ENCODE assay signal across 8 cellular contexts in the genomic region with DNA sequence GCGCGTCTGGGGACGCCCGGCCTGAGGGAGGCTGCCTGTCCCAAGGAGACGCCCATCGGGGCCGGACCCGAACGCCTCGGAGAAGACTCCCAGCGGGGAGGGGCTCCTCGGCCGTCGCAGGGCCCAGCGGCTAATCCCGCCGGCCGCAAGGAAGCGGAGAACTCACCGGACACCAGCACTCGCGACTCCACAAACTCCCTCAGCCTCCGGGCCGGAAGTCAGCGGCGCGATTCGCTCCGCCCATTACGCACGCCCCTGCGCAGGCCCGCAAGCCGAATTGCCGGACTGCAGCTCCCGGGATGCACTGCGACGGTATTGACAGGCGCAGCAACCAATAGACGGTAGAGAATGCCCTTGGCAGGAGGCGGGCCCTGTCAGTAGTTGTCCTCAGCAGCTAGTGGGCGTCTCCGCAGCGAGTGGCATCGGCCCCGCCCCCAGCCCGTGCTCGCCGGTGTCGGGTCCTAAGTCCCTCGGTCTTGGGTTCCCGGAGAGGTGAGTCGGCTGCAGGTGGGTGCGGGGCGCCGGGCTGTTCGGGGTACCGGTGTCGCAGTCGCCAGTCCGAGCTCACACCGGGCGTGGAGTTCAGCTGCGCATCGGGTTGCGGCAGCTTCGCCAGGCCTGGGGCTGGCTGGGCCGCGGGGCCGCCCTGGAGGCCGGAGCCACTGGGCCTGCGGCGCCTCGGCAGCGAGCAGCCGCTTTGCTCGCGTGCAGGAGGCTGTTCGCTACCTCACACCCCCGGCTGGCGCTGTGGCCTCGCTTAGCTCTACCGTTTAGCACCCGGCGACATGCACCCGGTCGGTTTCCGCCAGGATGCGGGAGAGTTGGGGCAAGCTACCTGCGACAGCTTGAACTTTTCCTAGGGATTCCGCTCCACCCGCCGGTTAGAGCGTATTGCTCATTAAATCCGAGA. TPM values are rescaled to one million over a fixed set of nuclear protein-coding genes. Genes with fewer than 3 reads are reported as not detected.
DNase-seq lines count a peak whose midpoint lies in the region; ATAC-seq, FAIRE-seq and TF ChIP-seq lines count a peak whose summit lies in the region.

ZNF174 (plus strand) TSS at position 437 of the 910 bp plus-strand sequence. CDS start 790 bp downstream, outside the sequence.
ZSCAN32 (minus strand) TSS at position 226 of the 910 bp plus-strand sequence. CDS start 3,447 bp downstream, outside the sequence.

- peak within 1 kb of the TSS; percentile 85 for H3K27ac Mint-ChIP-seq in dendritic cell treated with granulocyte-macrophage colony-stimulating factor and Interleukin-4, amounts not matched to agents 40 ng/mL and 50 ng/mL, for 4 days

- H3K4me1 Mint-ChIP-seq in dendritic cell treated with granulocyte-macrophage colony-stimulating factor and Interleukin-4, amounts not matched to agents 40 ng/mL and 50 ng/mL, for 4 days (ENCODE audit: low read depth) = peaks cover 27% of the 10 kb centered on the region

- peak within 1 kb of the TSS; percentile 90 to 94 (median 94) for H3K4me3 ChIP-seq in HepG2 (replicated peaks in 1 of 3; ENCODE audit: insufficient read depth in 1 of 3, low read depth in 2 of 3, low read length in 3 of 3)

- peaks cover 90% of the 10 kb centered on the region for H3K36me3 Mint-ChIP-seq in dendritic cell treated with granulocyte-macrophage colony-stimulating factor and Interleukin-4, amounts not matched to agents 40 ng/mL and 50 ng/mL, for 4 days (ENCODE audit: low read depth)

- POLR2A ChIA-PET in HepG2 (lab: Yijun Ruan, JAX) = interaction anchor here (0.8 to 3.4 kb wide), 14 partner anchors 10 to 456 kb away, joined by 3 to 33 read pairs (median 4); partner anchors contain the start of genes NAA60, ZNF263 and ZNF597

- H4K20me1 ChIP-seq in HepG2 (ENCODE audit: insufficient read depth, low read length) = no peaks in the 10 kb centered on the region

- TF ChIP-seq CTCF in C4-2B (conservative IDR thresholded peaks at IDR 0.05) (no peak), HepG2 (CRISPR knock-in tag; IDR thresholded peaks at IDR 0.05) (peak; percentile 18; the same call in 1 of the 2 replicates)

- TSS peak; percentile 73 for BruUV-seq in HepG2 (replicated peaks; lab: Mats Ljungman, UMichigan)

- H2AFZ ChIP-seq in HepG2 (ENCODE audit: low read length) = no peak within 1 kb of the TSS

- H3K4me1 ChIP-seq in HepG2 (ENCODE audit: insufficient read depth, low read length) = peaks cover 29% of the 10 kb centered on the region

- peaks cover 30% of the 10 kb centered on the region for H3K79me2 ChIP-seq in HepG2 (ENCODE audit: insufficient read depth, low read length)

- peak within 1 kb of the TSS; percentile 95 for H3K9ac ChIP-seq in HepG2 (ENCODE audit: insufficient read depth, low read depth, low read length)

- TF ChIP-seq EP300 in HepG2 (IDR thresholded peaks at IDR 0.05; ENCODE audit: low read depth in 2 of 2, low read length in 2 of 2) (0 out of 4 replicates have a peak, but pooled peaks of 1 of the 2 experiments have one; percentile 15), HepG2 (CRISPR knock-in tag; IDR thresholded peaks at IDR 0.05; ENCODE audit: borderline replicate concordance) (peak; percentile 23; the same call in 1 of the 2 replicates)

- intact Hi-C loops in dendritic cell treated with granulocyte-macrophage colony-stimulating factor and Interleukin-4, amounts not matched to agents 40 ng/mL and 50 ng/mL, for 4 days (cut with micrococcal nuclease) = loop anchor here (1.0 to 2.0 kb wide), 3 partner anchors 56 to 118 kb away; partner anchors contain the start of genes CLUAP1 and ZNF263
- intact Hi-C loops in HepG2 (cut with micrococcal nuclease; ENCODE audit: unreplicated experiment) = loop anchor here (1.0 to 10.0 kb wide), 4 partner anchors 41 to 119 kb away; partner anchors contain the start of genes C16orf90, NAA60 and ZNF597

- peaks cover 55% of the 10 kb centered on the region for H3K9me3 Mint-ChIP-seq in dendritic cell treated with granulocyte-macrophage colony-stimulating factor and Interleukin-4, amounts not matched to agents 40 ng/mL and 50 ng/mL, for 4 days

- peak; percentile 90 for FAIRE-seq in HepG2 (lab: Jason Lieb, UNC)

- WGBS in HepG2 (ENCODE audit: low lambda C conversion rate) = 3% methylated on average over 12 of the region's 95 CpGs

- H3K27me3 ChIP-seq in HepG2 (ENCODE audit: control insufficient read depth in 1 of 2, insufficient read depth in 2 of 2, low read length in 2 of 2) = no peaks in the 10 kb centered on the region; a peak in 1 of 5 replicates

- TF ChIP-seq RAD21 in HepG2 (CRISPR knock-in tag; IDR thresholded peaks at IDR 0.05) = peak; percentile 50

- H3K27ac ChIP-seq in C4-2B = peak within 1 kb of the TSS; percentile 82
- peak within 1 kb of the TSS; percentile 86 for H3K27ac ChIP-seq in HepG2 (ENCODE audit: extremely low read length, insufficient read depth, low read length)

- no peaks in the 10 kb centered on the region for H3K9me3 ChIP-seq in HepG2 (ENCODE audit: low read length)

- peak within 1 kb of the TSS; percentile 93 for H3K4me2 ChIP-seq in HepG2 (ENCODE audit: low read depth, low read length)

- peak; percentile 96 for ATAC-seq in GM19351 (IDR thresholded peaks at IDR 0.05; ENCODE audit: unreplicated experiment)
- ATAC-seq in HG03521 (IDR thresholded peaks at IDR 0.05; ENCODE audit: unreplicated experiment) = peak; percentile 96
- peak; percentile 96 for ATAC-seq in HepG2

- no peaks in the 10 kb centered on the region for H3K27me3 Mint-ChIP-seq in dendritic cell treated with granulocyte-macrophage colony-stimulating factor and Interleukin-4, amounts not matched to agents 40 ng/mL and 50 ng/mL, for 4 days

- CTCF ChIA-PET in HepG2 (lab: Yijun Ruan, JAX; ENCODE audit: low intra/inter-chr PET ratio, low total read pairs) = no interaction called here

- peak; percentile 81 to 92 for TF ChIP-seq POLR2A in HepG2 (IDR thresholded peaks at IDR 0.05; ENCODE audit: insufficient read depth in 1 of 2, low read depth in 2 of 2, low read length in 2 of 2)

- in situ Hi-C loops in HepG2 (cut with HindIII; ENCODE audit: extremely low pct_ligation_motif_present, low pct_unique_long_range_greater_than_20kb) = no loop called here

- DNase-seq in NCI-H748 (lab: John Stamatoyannopoulos, UW; ENCODE audit: unreplicated experiment) = peak; percentile 97
- DNase-seq in activated CD4-positive, alpha-beta T cell treated with anti-CD3 and anti-CD28 coated beads, Interleukin-2, amount 50 U/mL, for 1 hour = peak; percentile 97
- peak; percentile 98 for DNase-seq in HepG2 (ENCODE audit: low spot score)
- DNase-seq in stimulated activated CD4-positive, alpha-beta T cell treated with anti-CD3 and anti-CD28 coated beads, Interleukin-4, amount 100 ng/mL, for 1 hour = peak; percentile 97

- H3K36me3 ChIP-seq in HepG2 (replicated peaks in 1 of 2; ENCODE audit: control insufficient read depth in 1 of 2, insufficient read depth in 2 of 2, low read length in 2 of 2) = peaks cover 3 to 35% of the 10 kb centered on the region in 2 experiments; a peak in 4 of 5 replicates

- peak within 1 kb of the TSS; percentile 96 for H3K4me3 Mint-ChIP-seq in dendritic cell treated with granulocyte-macrophage colony-stimulating factor and Interleukin-4, amounts not matched to agents 40 ng/mL and 50 ng/mL, for 4 days

RNA-seq across cellular contexts. Expression of gene ZNF174, which starts in this region (rescaled TPM):
- 10.0 and 10.6 TPM in 2 replicates for total RNA-seq in HepG2 (2016; rRNA removed; fragmentation: Illumina TruSeq; extraction: Trizol)
- total RNA-seq in HepG2 (2016; cell fraction: cytosol; rRNA removed; fragmentation: Illumina TruSeq; extraction: Trizol; ENCODE audit: low read depth) = 2.3 and 2.9 TPM in 2 replicates
- 8.6 and 9.8 TPM in 2 replicates for total RNA-seq in HepG2 (2016; cell fraction: insoluble cytoplasmic fraction; rRNA removed; fragmentation: Illumina TruSeq; extraction: Trizol)
- 5.3 and 6.9 TPM in 2 replicates for total RNA-seq in HepG2 (2016; cell fraction: membrane; rRNA removed; fragmentation: Illumina TruSeq; extraction: Trizol)
- total RNA-seq in HepG2 (2016; cell fraction: nucleus; rRNA removed; fragmentation: Illumina TruSeq; extraction: Trizol) = 7.5 and 7.9 TPM in 2 replicates
- 7.6 and 8.3 TPM in 2 replicates for polyA plus RNA-seq in HepG2 (2011; rRNA removed)
- 6.7 and 7.2 TPM in 2 replicates for polyA plus RNA-seq in HepG2 (2011; cell fraction: cytosol; rRNA removed)
- 10.2 and 10.4 TPM in 2 replicates for polyA plus RNA-seq in HepG2 (2011; cell fraction: nucleus; rRNA removed)
- 5.3 and 5.5 TPM in 2 replicates for polyA plus RNA-seq in HepG2 (2012)
- 1.2 and 1.5 TPM in 2 replicates for polyA plus RNA-seq in HepG2 (2016; cell fraction: cytosol; fragmentation: Illumina TruSeq; extraction: Trizol; ENCODE audit: low read depth)
- 13.0 and 14.1 TPM in 2 replicates for polyA plus RNA-seq in HepG2 (2016; cell fraction: insoluble cytoplasmic fraction; fragmentation: Illumina TruSeq; extraction: Trizol; ENCODE audit: low read depth)
- polyA plus RNA-seq in HepG2 (2016; cell fraction: membrane; fragmentation: Illumina TruSeq; extraction: Trizol; ENCODE audit: low read depth) = 3.8 and 5.6 TPM in 2 replicates
- polyA plus RNA-seq in HepG2 (2016; cell fraction: nucleus; fragmentation: Illumina TruSeq; extraction: Trizol; ENCODE audit: insufficient read depth, low read depth) = 11.0 and 12.3 TPM in 2 replicates
- polyA minus RNA-seq in HepG2 (2011; rRNA and poly(A)+ RNA removed; ENCODE audit: low replicate concordance) = 8.0 and 11.1 TPM in 2 replicates
- 4.4 and 4.9 TPM in 2 replicates for polyA minus RNA-seq in HepG2 (2011; cell fraction: cytosol; rRNA and poly(A)+ RNA removed)
- 12.1 and 13.3 TPM in 2 replicates for polyA minus RNA-seq in HepG2 (2011; cell fraction: nucleus; rRNA and poly(A)+ RNA removed)

RNA-seq across cellular contexts. Expression of gene ZSCAN32, which starts in this region (rescaled TPM):
- 10.7 and 11.7 TPM in 2 replicates for total RNA-seq in HepG2 (2016; rRNA removed; fragmentation: Illumina TruSeq; extraction: Trizol)
- total RNA-seq in HepG2 (2016; cell fraction: cytosol; rRNA removed; fragmentation: Illumina TruSeq; extraction: Trizol; ENCODE audit: low read depth) = 2.3 and 3.2 TPM in 2 replicates
- total RNA-seq in HepG2 (2016; cell fraction: insoluble cytoplasmic fraction; rRNA removed; fragmentation: Illumina TruSeq; extraction: Trizol) = 9.4 and 11.1 TPM in 2 replicates
- total RNA-seq in HepG2 (2016; cell fraction: membrane; rRNA removed; fragmentation: Illumina TruSeq; extraction: Trizol) = 5.1 and 5.2 TPM in 2 replicates
- 9.8 and 14.8 TPM in 2 replicates for total RNA-seq in HepG2 (2016; cell fraction: nucleus; rRNA removed; fragmentation: Illumina TruSeq; extraction: Trizol)
- 12.7 and 12.8 TPM in 2 replicates for polyA plus RNA-seq in HepG2 (2011; rRNA removed)
- polyA plus RNA-seq in HepG2 (2011; cell fraction: cytosol; rRNA removed) = 7.3 and 9.2 TPM in 2 replicates
- polyA plus RNA-seq in HepG2 (2011; cell fraction: nucleus; rRNA removed) = 15.9 and 17.9 TPM in 2 replicates
- polyA plus RNA-seq in HepG2 (2012) = 6.2 and 6.7 TPM in 2 replicates
- 1.1 and 1.4 TPM in 2 replicates for polyA plus RNA-seq in HepG2 (2016; cell fraction: cytosol; fragmentation: Illumina TruSeq; extraction: Trizol; ENCODE audit: low read depth)
- 10.6 and 10.7 TPM in 2 replicates for polyA plus RNA-seq in HepG2 (2016; cell fraction: insoluble cytoplasmic fraction; fragmentation: Illumina TruSeq; extraction: Trizol; ENCODE audit: low read depth)
- 3.4 and 3.7 TPM in 2 replicates for polyA plus RNA-seq in HepG2 (2016; cell fraction: membrane; fragmentation: Illumina TruSeq; extraction: Trizol; ENCODE audit: low read depth)
- 19.5 and 20.4 TPM in 2 replicates for polyA plus RNA-seq in HepG2 (2016; cell fraction: nucleus; fragmentation: Illumina TruSeq; extraction: Trizol; ENCODE audit: insufficient read depth, low read depth)
- 6.7 and 9.9 TPM in 2 replicates for polyA minus RNA-seq in HepG2 (2011; rRNA and poly(A)+ RNA removed; ENCODE audit: low replicate concordance)
- polyA minus RNA-seq in HepG2 (2011; cell fraction: cytosol; rRNA and poly(A)+ RNA removed) = 3.4 and 4.0 TPM in 2 replicates
- polyA minus RNA-seq in HepG2 (2011; cell fraction: nucleus; rRNA and poly(A)+ RNA removed) = 7.9 and 12.7 TPM in 2 replicates

Comparison
In these comparisons a context has a peak if more than half of its experiments do, and no peak if none do; other contexts are left out.
1. Peak in every context shown above with its lines: DNase-seq, ATAC-seq, H3K4me3 ChIP-seq and H3K27ac ChIP-seq.